In genomic region chr11:120752668-120753067, GRCh38 we compare ENCODE assay signal across 19 cellular contexts.
DNase-seq lines count a peak whose midpoint lies in the region; ATAC-seq and TF ChIP-seq lines count a peak whose summit lies in the region.
"Had no signal": no experiment of that assay in that cellular context is flagged by ENCODE, and none has a peak within 500 bp of the region (broad histone marks: within the 10 kb centered on the region; RNA-seq: fewer than 3 reads in every experiment).

No MANE protein-coding gene starts in this region.

- TF ChIP-seq EP300 in esophagus muscularis mucosa (IDR thresholded peaks at IDR 0.05): no peak

- intact Hi-C loops in esophagus muscularis mucosa (cut with DNase I): no loop called here
- intact Hi-C loops in posterior vena cava (cut with DNase I): no loop called here

- H3K9me3 ChIP-seq in esophagus muscularis mucosa: no peaks in the 10 kb centered on the region

- ATAC-seq in HG03175 (IDR thresholded peaks at IDR 0.05; ENCODE audit: unreplicated experiment): no peak
- ATAC-seq: Panc1, T-cell had no signal

- peaks cover under 1 to 10% (median 8%) of the 10 kb centered on the region in 4 donors for H3K4me1 ChIP-seq in esophagus muscularis mucosa

- TF ChIP-seq POLR2A in esophagus muscularis mucosa (IDR thresholded peaks at IDR 0.05; ENCODE audit: low read depth): no peak

- TF ChIP-seq CTCF in esophagus muscularis mucosa (IDR thresholded peaks at IDR 0.05): no peak

- peaks cover 0 to 13% (median 0%) of the 10 kb centered on the region in 4 donors for H3K27me3 ChIP-seq in esophagus muscularis mucosa

- no peak overlapping the region for H3K4me3 ChIP-seq in esophagus muscularis mucosa
- H3K4me3 ChIP-seq: SK-N-MC had no signal

- H3K27ac ChIP-seq in esophagus muscularis mucosa (replicated peaks in 1 of 4): no peak overlapping the region
- H3K27ac ChIP-seq: 22Rv1, SK-N-MC had no signal

- H3K36me3 ChIP-seq in esophagus muscularis mucosa: no peaks in the 10 kb centered on the region

- WGBS in esophagus muscularis mucosa: 89% methylated on average over 7 of the region's 7 CpGs

- DNase-seq in NCI-H1105 treated with DMSO at 0.1 percent for 48 hours (lab: John Stamatoyannopoulos, UW) (peak; percentile 7), NCI-H1105 (lab: John Stamatoyannopoulos, UW) (no peak), DMS53 (lab: John Stamatoyannopoulos, UW) (peak; percentile 64), NCI-H1092 (lab: John Stamatoyannopoulos, UW) (peak; percentile 71), esophagus muscularis mucosa (ENCODE audit: extremely low spot score) (peak; percentile 90), activated gamma-delta T cell (lab: John Stamatoyannopoulos, UW) (no peak), posterior vena cava (ENCODE audit: low spot score) (no peak)
- DNase-seq: CD4-positive, alpha-beta memory T cell; DMS79 treated with DMSO at 0.1 percent for 48 hours; HFFc6; Karpas-422; MM.1S; NCI-H2107; NCI-H226; T-cell had no signal

Comparison
In these comparisons a context has a peak if more than half of its experiments do, and no peak if none do; other contexts are left out.
1. DNase-seq: peak in NCI-H1105 treated with DMSO at 0.1 percent for 48 hours (single experiment), DMS53 (single experiment), NCI-H1092 (single experiment) and esophagus muscularis mucosa (single experiment); none in NCI-H1105 (single experiment), activated gamma-delta T cell (single experiment) and posterior vena cava (single experiment).